In genomic region chr17:38797828-38798227, GRCh38 we compare ENCODE assay signal across 9 cellular contexts. TPM values are rescaled to one million over a fixed set of nuclear protein-coding genes. Genes with fewer than 3 reads are reported as not detected.
DNase-seq lines count a peak whose midpoint lies in the region; ATAC-seq, FAIRE-seq and TF ChIP-seq lines count a peak whose summit lies in the region.
"Had no signal": no experiment of that assay in that cellular context is flagged by ENCODE, and none has a peak within 500 bp of the region (broad histone marks: within the 10 kb centered on the region; RNA-seq: fewer than 3 reads in every experiment).

No MANE protein-coding gene starts in this region.

- H3K27ac ChIP-seq in A549 (peak overlapping the region in 1 of 2 experiments; percentile 92; a peak in 2 of 6 replicates), HUES6 (ENCODE audit: low read depth, low read length) (no peak overlapping the region), breast epithelium (peak overlapping the region; percentile 97 to 99), mesodermal cell (ENCODE audit: low read depth, low read length, severe bottlenecking) (no peak overlapping the region)

- H3K4me2 ChIP-seq in A549: peak overlapping the region; percentile 93

- TF ChIP-seq CTCF in A549 (IDR thresholded peaks at IDR 0.05): no peak
- no peak for TF ChIP-seq CTCF in breast epithelium (IDR thresholded peaks at IDR 0.05)

- WGBS in A549 (ENCODE audit: missing lambda C conversion rate): 95% methylated on average over 6 of the region's 6 CpGs
- WGBS in mesodermal cell (ENCODE audit: insufficient coverage in 2 of 2), 2 experiments: 86 to 89% methylated on average over 5 to 6 of the region's 6 CpGs

- peaks cover 27% of the 10 kb centered on the region for H3K4me1 ChIP-seq in A549
- peaks cover 21% of the 10 kb centered on the region for H3K4me1 ChIP-seq in HUES6 (ENCODE audit: control insufficient read depth, insufficient read depth, low read length)
- H3K4me1 ChIP-seq in breast epithelium: peaks cover 5 to 18% of the 10 kb centered on the region in 2 donors
- peaks cover 15% of the 10 kb centered on the region for H3K4me1 ChIP-seq in mesodermal cell (ENCODE audit: control insufficient read depth, insufficient read depth, low read length, poor library complexity, severe bottlenecking)

- CTCF ChIA-PET in A549 (lab: Yijun Ruan, JAX): interaction anchor here (1.2 to 3.2 kb wide), 5 partner anchors 10 to 63 kb away, joined by 3 to 17 read pairs (median 4); no protein-coding TSS in a partner anchor

- ATAC-seq in A549: no peak

- H3K36me3 ChIP-seq in HUES6 (ENCODE audit: control insufficient read depth, insufficient read depth, low read length) (peaks cover 28% of the 10 kb centered on the region), breast epithelium (peaks cover 6% of the 10 kb centered on the region), mesodermal cell (ENCODE audit: control insufficient read depth, insufficient read depth, low read length) (peaks cover 64% of the 10 kb centered on the region), H7 (replicated peaks; ENCODE audit: control insufficient read depth, insufficient read depth, low read length) (peaks cover 6% of the 10 kb centered on the region)

- no peaks in the 10 kb centered on the region for H3K27me3 ChIP-seq in HUES6 (ENCODE audit: control insufficient read depth, insufficient read depth, low read length)
- no peaks in the 10 kb centered on the region for H3K27me3 ChIP-seq in breast epithelium
- no peaks in the 10 kb centered on the region for H3K27me3 ChIP-seq in H7 (ENCODE audit: control insufficient read depth, insufficient read depth, low read length)
- H3K27me3 ChIP-seq: thyroid gland had no signal

- TF ChIP-seq RAD21 in A549 (conservative IDR thresholded peaks at IDR 0.05 in 1 of 2, IDR thresholded peaks at IDR 0.05 in 1 of 2): no peak

- H3K4me3 ChIP-seq in A549 (peak overlapping the region; percentile 91; the same call in 2 of the 3 replicates), HUES6 (ENCODE audit: low read depth, low read length) (peak overlapping the region; percentile 98), breast epithelium (peak overlapping the region; percentile 74 to 91 (median 79)), mesodermal cell (ENCODE audit: extremely low read depth, insufficient read depth, low read length, poor library complexity, severe bottlenecking) (peak overlapping the region; percentile 80), H7 (ENCODE audit: insufficient read depth, low read depth, low read length) (no peak overlapping the region)

- no peak for FAIRE-seq in A549 (lab: Jason Lieb, UNC)

- H3K9me3 ChIP-seq in A549 (no peaks in the 10 kb centered on the region), HUES6 (ENCODE audit: control insufficient read depth, insufficient read depth, low read depth, low read length) (no peaks in the 10 kb centered on the region), breast epithelium (no peaks in the 10 kb centered on the region), mesodermal cell (ENCODE audit: control insufficient read depth, low read length) (no peaks in the 10 kb centered on the region)
- H3K9me3 ChIP-seq: thyroid gland had no signal

- no peak for TF ChIP-seq POLR2A in A549 (IDR thresholded peaks at IDR 0.05; ENCODE audit: low read length)
- no peak for TF ChIP-seq POLR2A in breast epithelium (IDR thresholded peaks at IDR 0.05)

- H3K9ac ChIP-seq in HUES6 (ENCODE audit: low read length): peak overlapping the region; percentile 93

- no peak for DNase-seq in A549 (ENCODE audit: low read depth in 1 of 2, low spot score in 1 of 2)
- no peak for DNase-seq in breast epithelium (ENCODE audit: low spot score in 2 of 2)
- DNase-seq in GM03348 (ENCODE audit: low spot score): no peak
- DNase-seq in H7: no peak
- DNase-seq in T1000 (lab: John Stamatoyannopoulos, UW): no peak
- no peak for DNase-seq in stimulated activated CD4-positive, alpha-beta T cell treated with anti-CD3 and anti-CD28 coated beads, Interleukin-4, amount 100 ng/mL, for 4 hours
- DNase-seq: thyroid gland had no signal

- no peak for TF ChIP-seq EP300 in A549 (IDR thresholded peaks at IDR 0.05)

- intact Hi-C loops in breast epithelium (cut with DNase I; ENCODE audit: low total_unique reads): no loop called here

- POLR2A ChIA-PET in A549 (lab: Yijun Ruan, JAX): interaction anchor here (1.1 kb wide), 1 partner anchor 56 kb away, joined by 4 read pairs; no protein-coding TSS in a partner anchor

TF ChIP-seq in A549, 52 proteins besides CTCF, POLR2A, EP300 and RAD21:
- TF ChIP-seq GATA3 (IDR thresholded peaks at IDR 0.05; ENCODE audit: borderline replicate concordance) (0 out of 2 replicates have a peak, but pooled peaks have one; percentile 10), RCOR1 (IDR thresholded peaks at IDR 0.05; ENCODE audit: low read depth, low read length) (no peak)

RNA-seq across cellular contexts. Expression of gene PIP4K2B, which starts 1.5 kb away (rescaled TPM):
- polyA plus RNA-seq in A549 (2011; rRNA removed) (40.3 and 42.5 TPM in 2 replicates), A549 (2017; fragmentation: RNase III; extraction: RNeasy Plus Mini Kit Qiagen cat#74134 plus additional on column Dnase treatment) (53.7 to 56.7 TPM (median 55.3 TPM) in 3 replicates)
- 35.4 and 40.9 TPM in 2 replicates for polyA plus RNA-seq in A549 (2012; cell fraction: cytosol; rRNA removed)
- 41.8 and 43.7 TPM in 2 replicates for polyA plus RNA-seq in A549 (2012; cell fraction: nucleus; rRNA removed)
- polyA minus RNA-seq in A549 (2011; rRNA and poly(A)+ RNA removed): 49.7 and 56.2 TPM in 2 replicates
- total RNA-seq in breast epithelium: 10 to 100 TPM; 43.0 to 52.8 (median 43.6) TPM
- 48.8 TPM for polyA plus RNA-seq in mesodermal cell (2013, experiment 1 of 2)
- polyA plus RNA-seq in mesodermal cell (2013, experiment 2 of 2): 39.8 TPM
- total RNA-seq in H7 (2014; rRNA removed; shearing (Covaris generic)): 48.5 and 51.7 TPM in 2 replicates

RNA-seq across cellular contexts. Expression of gene CWC25, which starts 27.3 kb away (rescaled TPM):
- polyA plus RNA-seq in A549 (2011; rRNA removed) (34.1 and 34.5 TPM in 2 replicates), A549 (2017; fragmentation: RNase III; extraction: RNeasy Plus Mini Kit Qiagen cat#74134 plus additional on column Dnase treatment) (22.5 to 24.2 TPM (median 23.1 TPM) in 3 replicates)
- polyA plus RNA-seq in A549 (2012; cell fraction: cytosol; rRNA removed): 16.9 and 17.1 TPM in 2 replicates
- polyA plus RNA-seq in A549 (2012; cell fraction: nucleus; rRNA removed): 30.5 and 51.7 TPM in 2 replicates
- polyA minus RNA-seq in A549 (2011; rRNA and poly(A)+ RNA removed): 14.2 and 19.6 TPM in 2 replicates
- 10 to 100 TPM; 22.1 to 42.0 (median 28.2) TPM for total RNA-seq in breast epithelium
- polyA plus RNA-seq in mesodermal cell (2013, experiment 1 of 2): 17.7 TPM
- 15.8 TPM for polyA plus RNA-seq in mesodermal cell (2013, experiment 2 of 2)
- total RNA-seq in H7 (2014; rRNA removed; shearing (Covaris generic)): 8.2 and 9.6 TPM in 2 replicates

RNA-seq across cellular contexts. Expression of gene PSMB3, which starts 45.3 kb away (rescaled TPM):
- polyA plus RNA-seq in A549 (2011; rRNA removed) (417 and 467 TPM in 2 replicates), A549 (2017; fragmentation: RNase III; extraction: RNeasy Plus Mini Kit Qiagen cat#74134 plus additional on column Dnase treatment) (463 to 466 TPM (median 465 TPM) in 3 replicates)
- polyA plus RNA-seq in A549 (2012; cell fraction: cytosol; rRNA removed): 1,169 and 1,263 TPM in 2 replicates
- 923 and 1,034 TPM in 2 replicates for polyA plus RNA-seq in A549 (2012; cell fraction: nucleus; rRNA removed)
- 409 and 535 TPM in 2 replicates for polyA minus RNA-seq in A549 (2011; rRNA and poly(A)+ RNA removed)
- 100 to 1,000 TPM; 132 to 214 (median 167) TPM for total RNA-seq in breast epithelium
- polyA plus RNA-seq in mesodermal cell (2013, experiment 1 of 2): 253 TPM
- polyA plus RNA-seq in mesodermal cell (2013, experiment 2 of 2): 243 TPM
- total RNA-seq in H7 (2014; rRNA removed; shearing (Covaris generic)): 514 and 530 TPM in 2 replicates

RNA-seq across cellular contexts. Expression of gene PCGF2, which starts 49.7 kb away (rescaled TPM):
- polyA plus RNA-seq in A549 (2011; rRNA removed) (19.9 and 21.2 TPM in 2 replicates), A549 (2017; fragmentation: RNase III; extraction: RNeasy Plus Mini Kit Qiagen cat#74134 plus additional on column Dnase treatment) (33.9 to 43.6 TPM (median 42.5 TPM) in 3 replicates)
- polyA plus RNA-seq in A549 (2012; cell fraction: cytosol; rRNA removed): 44.9 and 56.9 TPM in 2 replicates
- 70.5 and 88.3 TPM in 2 replicates for polyA plus RNA-seq in A549 (2012; cell fraction: nucleus; rRNA removed)
- 30.6 and 31.4 TPM in 2 replicates for polyA minus RNA-seq in A549 (2011; rRNA and poly(A)+ RNA removed)
- total RNA-seq in breast epithelium: 1 to 10 TPM; 6.4 to 9.5 (median 9.3) TPM
- 63.2 TPM for polyA plus RNA-seq in mesodermal cell (2013, experiment 1 of 2)
- polyA plus RNA-seq in mesodermal cell (2013, experiment 2 of 2): 51.2 TPM
- 19.3 and 27.0 TPM in 2 replicates for total RNA-seq in H7 (2014; rRNA removed; shearing (Covaris generic))

RNA-seq across cellular contexts. Expression of gene RPL23, which starts 55.7 kb away (rescaled TPM):
- 2,297 and 2,715 TPM in 2 replicates for polyA plus RNA-seq in A549 (2011; rRNA removed)
- 1,824 and 2,393 TPM in 2 replicates for polyA plus RNA-seq in A549 (2012; cell fraction: cytosol; rRNA removed)
- 368 and 737 TPM in 2 replicates for polyA plus RNA-seq in A549 (2012; cell fraction: nucleus; rRNA removed)
- polyA plus RNA-seq in A549 (2017; fragmentation: RNase III; extraction: RNeasy Plus Mini Kit Qiagen cat#74134 plus additional on column Dnase treatment): 2,814 to 3,171 TPM (median 2,969 TPM) in 3 replicates
- polyA minus RNA-seq in A549 (2011; rRNA and poly(A)+ RNA removed): 307 and 414 TPM in 2 replicates
- total RNA-seq in breast epithelium: 1,000 to 10,000 TPM; 1,871 to 2,586 (median 2,024) TPM
- 2,211 TPM for polyA plus RNA-seq in mesodermal cell (2013, experiment 1 of 2)
- polyA plus RNA-seq in mesodermal cell (2013, experiment 2 of 2): 2,367 TPM
- total RNA-seq in H7 (2014; rRNA removed; shearing (Covaris generic)): 1,201 and 1,441 TPM in 2 replicates

Comparison
In these comparisons a context has a peak if more than half of its experiments do, and no peak if none do; other contexts are left out.
1. H3K27ac ChIP-seq: peak in breast epithelium (2 of 2); none in HUES6 (single experiment) and mesodermal cell (single experiment).